In genomic region chr15:63793046-63793483, GRCh38 we compare ENCODE assay signal across 23 cellular contexts.
"Had no signal": no experiment of that assay in that cellular context is flagged by ENCODE, and none has a peak within 500 bp of the region (broad histone marks: within the 10 kb centered on the region; RNA-seq: fewer than 3 reads in every experiment).

No MANE protein-coding gene starts in this region.

- DNase-seq: activated CD4-positive, alpha-beta T cell treated with anti-CD3 and anti-CD28 coated beads for 4 hours; activated CD4-positive, alpha-beta T cell treated with anti-CD3 and anti-CD28 coated beads, Interleukin-2, amount 50 U/mL, for 4 hours; activated CD8-positive, alpha-beta memory T cell treated with anti-CD3 and anti-CD28 coated beads for 24 hours; activated gamma-delta T cell treated with Interleukin-2 at 50 U/mL for 16 hours; activated naive CD4-positive, alpha-beta T cell treated with anti-CD3 and anti-CD28 coated beads, Interleukin-2, amount 50 U/mL, for 16 hours; amniotic stem cell; caudate nucleus; cortex of kidney; foreskin fibroblast; heart right ventricle; left lung; mucosa of descending colon; sigmoid colon; small intestine; stimulated activated CD4-positive, alpha-beta T cell treated with anti-CD3 and anti-CD28 coated beads, Interleukin-1b, Interleukin-23, amount 100 ng/mL, for 48 hours; stimulated activated CD4-positive, alpha-beta T cell treated with anti-CD3 and anti-CD28 coated beads, Interleukin-4, amount 100 ng/mL, for 4 hours; stimulated activated CD8-positive, alpha-beta memory T cell treated with anti-CD3 and anti-CD28 coated beads, Interleukin-4, amount 100 ng/mL, for 48 hours; stimulated activated naive CD4-positive, alpha-beta T cell treated with Interleukin-2 at 50 U/mL for 16 hours; T-helper 9 cell had no signal

- ATAC-seq: left lung, mucosa of descending colon had no signal

- H3K27ac ChIP-seq: left lung, neutrophil, sigmoid colon, tibial nerve, VCaP had no signal

- H3K4me3 ChIP-seq: heart right ventricle, left lung, lung, mucosa of descending colon, sigmoid colon, tibial nerve had no signal

- H3K27me3 ChIP-seq: heart right ventricle, left lung, neutrophil, sigmoid colon, tibial nerve had no signal

- H3K9me3 ChIP-seq: mucosa of descending colon, neutrophil, sigmoid colon had no signal

- H3K36me3 ChIP-seq: heart right ventricle, left lung, neutrophil, sigmoid colon, tibial nerve had no signal
